In genomic region chr22:26618487-26618886, GRCh38 we compare ENCODE assay signal across 22 cellular contexts. TPM values are rescaled to one million over a fixed set of nuclear protein-coding genes. Genes with fewer than 3 reads are reported as not detected.
"Had no signal": no experiment of that assay in that cellular context is flagged by ENCODE, and none has a peak within 500 bp of the region (broad histone marks: within the 10 kb centered on the region; RNA-seq: fewer than 3 reads in every experiment).

No MANE protein-coding gene starts in this region.

- H3K4me3 Mint-ChIP-seq: activated CD4-positive, alpha-beta T cell treated with anti-CD3 and anti-CD28 coated beads, Interleukin-2, amount 10 ng/mL, durations not matched to agents 7 days and 5 days; activated T-cell treated with anti-CD3 and anti-CD28 coated beads, Interleukin-2, amount 50 U/mL, for 4 hours; nephron; stimulated activated naive CD8-positive, alpha-beta T cell treated with anti-CD3 and anti-CD28 coated beads, Interleukin-15, Interleukin-2, amounts not matched to agents 100 ng/mL and 50 ng/mL, for 24 hours had no signal

- DNase-seq: activated CD4-positive, alpha-beta T cell treated with anti-CD3 and anti-CD28 coated beads, Interleukin-2, amount 10 ng/mL, durations not matched to agents 7 days and 5 days; activated CD8-positive, alpha-beta memory T cell treated with anti-CD3 and anti-CD28 coated beads, Interleukin-2, amount 50 U/mL, for 4 hours; activated effector memory CD4-positive, alpha-beta T cell treated with anti-CD3 and anti-CD28 coated beads, Interleukin-2, amount 50 U/mL, for 16 hours; activated naive CD4-positive, alpha-beta T cell treated with anti-CD3 and anti-CD28 coated beads, Interleukin-2, amount 50 U/mL, for 16 hours; activated T-cell treated with anti-CD3 and anti-CD28 coated beads, Interleukin-2, amount 50 U/mL, for 4 hours; foreskin melanocyte; midbrain; occipital lobe; stimulated activated CD4-positive, alpha-beta T cell treated with anti-CD3 and anti-CD28 coated beads, Interleukin-2, amount 100 ng/mL, for 24 hours; T-helper 1 cell; T-helper 9 cell had no signal

- H3K27ac Mint-ChIP-seq: stimulated activated naive CD8-positive, alpha-beta T cell treated with anti-CD3 and anti-CD28 coated beads, Interleukin-15, Interleukin-2, amounts not matched to agents 100 ng/mL and 50 ng/mL, for 24 hours had no signal

- H3K4me1 ChIP-seq: ascending aorta had no signal

- H3K4me3 ChIP-seq: ascending aorta, coronary artery, tibial nerve had no signal

- H3K9me3 ChIP-seq: ascending aorta, tibial nerve had no signal

- H3K36me3 ChIP-seq: ascending aorta, tibial nerve had no signal

- H3K27me3 Mint-ChIP-seq: stimulated activated naive CD8-positive, alpha-beta T cell treated with anti-CD3 and anti-CD28 coated beads, Interleukin-15, Interleukin-2, amounts not matched to agents 100 ng/mL and 50 ng/mL, for 24 hours had no signal

- H3K27ac ChIP-seq: ascending aorta had no signal

- H3K27me3 ChIP-seq: ascending aorta had no signal

- ATAC-seq: activated CD4-positive, CD25-positive, alpha-beta regulatory T cell treated with anti-CD3 and anti-CD28 coated beads, Interleukin-2, amount 50 U/mL, for 24 hours; activated T-cell treated with anti-CD3 and anti-CD28 coated beads, Interleukin-2, amount 50 U/mL, for 4 hours had no signal

- H3K9me3 Mint-ChIP-seq: activated CD4-positive, alpha-beta T cell treated with anti-CD3 and anti-CD28 coated beads, Interleukin-2, amount 10 ng/mL, durations not matched to agents 7 days and 5 days; activated T-cell treated with anti-CD3 and anti-CD28 coated beads, Interleukin-2, amount 50 U/mL, for 4 hours; nephron; stimulated activated naive CD8-positive, alpha-beta T cell treated with anti-CD3 and anti-CD28 coated beads, Interleukin-15, Interleukin-2, amounts not matched to agents 100 ng/mL and 50 ng/mL, for 24 hours had no signal

RNA-seq across cellular contexts. Expression of gene CRYBB1, which starts 0.7 kb away (rescaled TPM):
- total RNA-seq: activated CD4-positive, alpha-beta T cell treated with anti-CD3 and anti-CD28 coated beads, Interleukin-2, amount 10 ng/mL, durations not matched to agents 7 days and 5 days; activated T-cell treated with anti-CD3 and anti-CD28 coated beads, Interleukin-2, amount 50 U/mL, for 4 hours; left lobe of liver; renal cortical epithelial cell had no signal
- polyA plus RNA-seq: keratinocyte had no signal

RNA-seq across cellular contexts. Expression of gene CRYBA4, which starts 3.3 kb away (rescaled TPM):
- total RNA-seq: activated CD4-positive, alpha-beta T cell treated with anti-CD3 and anti-CD28 coated beads, Interleukin-2, amount 10 ng/mL, durations not matched to agents 7 days and 5 days; activated T-cell treated with anti-CD3 and anti-CD28 coated beads, Interleukin-2, amount 50 U/mL, for 4 hours; ascending aorta; left lobe of liver; lung microvascular endothelial cell; occipital lobe; renal cortical epithelial cell; tibial nerve had no signal
- polyA plus RNA-seq: adipose tissue, keratinocyte had no signal
